In genomic region chr4:168589154-168589553, GRCh38 we compare ENCODE assay signal across 12 cellular contexts.
A peak's percentile ranks its signal among the peaks of the same experiment; 100 is the strongest.
DNase-seq lines count a peak whose midpoint lies in the region; ATAC-seq and TF ChIP-seq lines count a peak whose summit lies in the region.
"Had no signal": no experiment of that assay in that cellular context is flagged by ENCODE, and none has a peak within 500 bp of the region (broad histone marks: within the 10 kb centered on the region; RNA-seq: fewer than 3 reads in every experiment).

No MANE protein-coding gene starts in this region.

- H3K36me3 ChIP-seq in ACC112 (ENCODE audit: insufficient read depth, low read length), result no peaks in the 10 kb centered on the region
- H3K36me3 ChIP-seq in mammary epithelial cell (ENCODE audit: insufficient read depth, low read length), result no peaks in the 10 kb centered on the region
- no peaks in the 10 kb centered on the region for H3K36me3 ChIP-seq in left lung
- no peaks in the 10 kb centered on the region for H3K36me3 ChIP-seq in Karpas-422 (ENCODE audit: insufficient read depth, low read length)

- H3K79me2 ChIP-seq in ACC112 (ENCODE audit: control insufficient read depth, insufficient read depth, low read length, unreplicated experiment) (no peaks in the 10 kb centered on the region), mammary epithelial cell (ENCODE audit: insufficient read depth, low read length) (no peaks in the 10 kb centered on the region), Karpas-422 (ENCODE audit: low read length) (no peaks in the 10 kb centered on the region)

- H2AFZ ChIP-seq in ACC112 (ENCODE audit: low read length, unreplicated experiment) (peak overlapping the region; percentile 45), mammary epithelial cell (ENCODE audit: low read depth, low read length) (peak overlapping the region; percentile 57), Karpas-422 (ENCODE audit: low read length) (no peak overlapping the region)

- no peaks in the 10 kb centered on the region for H3K9me2 ChIP-seq in Karpas-422 (replicated peaks; ENCODE audit: insufficient read depth, low read length)

- peaks cover 67% of the 10 kb centered on the region for H3K4me1 ChIP-seq in ACC112 (ENCODE audit: control insufficient read depth, insufficient read depth, low read length, unreplicated experiment)
- H3K4me1 ChIP-seq in mammary epithelial cell (ENCODE audit: insufficient read depth, low read length), result peaks cover 79% of the 10 kb centered on the region
- peaks cover 0 to 7% of the 10 kb centered on the region in 2 donors for H3K4me1 ChIP-seq in left lung
- no peaks in the 10 kb centered on the region for H3K4me1 ChIP-seq in Karpas-422 (ENCODE audit: low read length)

- H3K9me3 ChIP-seq in mammary epithelial cell (replicated peaks; ENCODE audit: insufficient read depth, low read length), result no peaks in the 10 kb centered on the region
- no peaks in the 10 kb centered on the region for H3K9me3 ChIP-seq in left lung
- no peaks in the 10 kb centered on the region for H3K9me3 ChIP-seq in Karpas-422 (ENCODE audit: low read length)

- BruUV-seq in mammary epithelial cell (replicated peaks; lab: Mats Ljungman, UMichigan), result no TSS peak

- H3K9ac ChIP-seq in mammary epithelial cell (ENCODE audit: insufficient read depth, low read length), result peak overlapping the region; percentile 85
- H3K9ac ChIP-seq in Karpas-422 (ENCODE audit: low read length), result no peak overlapping the region

- ATAC-seq in left lung, result peak; percentile 9
- ATAC-seq in activated CD4-positive, CD25-positive, alpha-beta regulatory T cell treated with anti-CD3 and anti-CD28 coated beads, Interleukin-2, amount 50 U/mL, for 24 hours, result no peak
- ATAC-seq: activated CD8-positive, alpha-beta T cell treated with anti-CD3 and anti-CD28 coated beads, Interleukin-2, amount 10 ng/mL, durations not matched to agents 7 days and 5 days had no signal

- in situ Hi-C loops in mammary epithelial cell (cut with MboI; ENCODE audit: low sequenced_read_pairs in 2 of 2), result loop anchor here in 1 of 2 donors (25.0 kb wide), 1 partner anchor 248 kb away; no protein-coding TSS in a partner anchor

- DNase-seq in NCI-H2171 (lab: John Stamatoyannopoulos, UW) (peak; percentile 11), mammary epithelial cell (peak; percentile 99), left lung (no peak), NCI-H748 (lab: John Stamatoyannopoulos, UW; ENCODE audit: unreplicated experiment) (no peak), OCI-M1 (lab: John Stamatoyannopoulos, UW) (no peak), Karpas-422 (no peak)
- DNase-seq: activated CD8-positive, alpha-beta T cell treated with anti-CD3 and anti-CD28 coated beads, Interleukin-2, amount 10 ng/mL, durations not matched to agents 7 days and 5 days; activated naive CD8-positive, alpha-beta T cell treated with anti-CD3 and anti-CD28 coated beads, Interleukin-2, amount 10 ng/mL, durations not matched to agents 7 days and 5 days; NCI-H2029 treated with DMSO at 0.1 percent for 48 hours; SIG-M5 had no signal

- TF ChIP-seq CTCF in mammary epithelial cell (conservative IDR thresholded peaks at IDR 0.05 in 1 of 2, IDR thresholded peaks at IDR 0.05 in 1 of 2; ENCODE audit: extremely low read depth in 1 of 2, insufficient read depth in 1 of 2, low read depth in 1 of 2, low read length in 2 of 2), result no peak
- TF ChIP-seq CTCF in left lung (IDR thresholded peaks at IDR 0.05), result no peak

- H3K27me3 ChIP-seq in ACC112 (ENCODE audit: insufficient read depth, low read length) (no peaks in the 10 kb centered on the region), mammary epithelial cell (ENCODE audit: insufficient read depth, low read length) (no peaks in the 10 kb centered on the region), left lung (no peaks in the 10 kb centered on the region), Karpas-422 (ENCODE audit: low read length) (no peaks in the 10 kb centered on the region)

- H3K4me3 ChIP-seq in ACC112 (ENCODE audit: low read depth, low read length), result no peak overlapping the region
- no peak overlapping the region for H3K4me3 ChIP-seq in mammary epithelial cell (replicated peaks in 1 of 3; ENCODE audit: insufficient read depth in 1 of 3, low read depth in 2 of 3, low read length in 3 of 3)
- H3K4me3 ChIP-seq in left lung, result no peak overlapping the region
- H3K4me3 ChIP-seq in Karpas-422 (ENCODE audit: low read length), result no peak overlapping the region

- CTCF ChIA-PET in mammary epithelial cell (lab: Charles Lee; ENCODE audit: low non-redundant PET), result no interaction called here

- WGBS in mammary epithelial cell (ENCODE audit: low coverage, missing lambda C conversion rate), result 2% methylated on average over 5 of the region's 5 CpGs

- H4K20me1 ChIP-seq in mammary epithelial cell (ENCODE audit: insufficient read depth, low read length) (no peaks in the 10 kb centered on the region), Karpas-422 (ENCODE audit: insufficient read depth, low read depth, low read length) (no peaks in the 10 kb centered on the region)

- H3K4me2 ChIP-seq in mammary epithelial cell (ENCODE audit: insufficient read depth, low read depth, low read length) (peak overlapping the region; percentile 64), Karpas-422 (ENCODE audit: low read depth, low read length, poor library complexity, severe bottlenecking) (no peak overlapping the region)

- dilution Hi-C loops in mammary epithelial cell (cut with HindIII; ENCODE audit: low sequenced_read_pairs), result no loop called here

- intact Hi-C loops in mammary epithelial cell (cut with micrococcal nuclease) (loop anchor here (1.0 to 5.0 kb wide), 3 partner anchors 43 to 288 kb away; partner anchors contain the start of gene DDX60), left lung (cut with DNase I) (loop anchor here in 1 of 2 donors (10.0 kb wide), 1 partner anchor 336 kb away; no protein-coding TSS in a partner anchor)

- peak overlapping the region; percentile 88 for H3K27ac ChIP-seq in ACC112 (ENCODE audit: low read depth, low read length)
- peak overlapping the region; percentile 99 for H3K27ac ChIP-seq in mammary epithelial cell (ENCODE audit: insufficient read depth, low read depth, low read length)
- no peak overlapping the region for H3K27ac ChIP-seq in left lung
- no peak overlapping the region for H3K27ac ChIP-seq in Karpas-422 (ENCODE audit: low read length)

Comparison
In these comparisons a context has a peak if more than half of its experiments do, and no peak if none do; other contexts are left out.
1. H3K27ac ChIP-seq: peak in ACC112 (single experiment) and mammary epithelial cell (single experiment); none in left lung (0 of 2) and Karpas-422 (single experiment).
2. DNase-seq: peak in NCI-H2171 (single experiment) and mammary epithelial cell (single experiment); none in left lung (0 of 2), NCI-H748 (single experiment), OCI-M1 (single experiment) and Karpas-422 (single experiment).